Comparison of ENCODE assay signal across 34 cellular contexts in the genomic region with DNA sequence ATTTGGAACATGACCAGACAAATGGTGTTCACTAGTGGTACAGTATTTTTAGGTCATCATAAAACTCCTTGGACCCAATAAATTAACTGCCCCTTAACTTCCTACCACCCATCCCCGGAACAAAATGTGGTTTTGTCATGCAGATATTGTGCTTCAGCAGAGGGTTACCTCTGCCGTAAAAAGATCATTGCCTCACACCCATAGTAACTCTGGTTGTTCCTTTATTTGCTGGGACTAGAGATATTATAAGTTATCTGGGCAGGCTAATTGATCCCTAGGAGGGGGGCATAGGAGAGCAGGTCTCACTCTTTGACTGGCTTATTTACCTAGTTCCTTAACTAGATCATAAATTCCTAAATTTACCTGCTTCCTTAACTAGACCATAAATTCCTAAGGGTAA.
"Had no signal": no experiment of that assay in that cellular context is flagged by ENCODE, and none has a peak within 500 bp of the region (broad histone marks: within the 10 kb centered on the region; RNA-seq: fewer than 3 reads in every experiment).

No MANE protein-coding gene starts in this region.

- H3K4me3 ChIP-seq: adrenal gland, body of pancreas, breast epithelium had no signal

- DNase-seq: activated B cell treated with CpG ODN at 0.5 μM for 24 hours; activated CD4-positive, alpha-beta memory T cell treated with anti-CD3 and anti-CD28 coated beads for 36 hours; activated CD4-positive, alpha-beta T cell treated with anti-CD3 and anti-CD28 coated beads for 4 hours; activated CD4-positive, alpha-beta T cell treated with anti-CD3 and anti-CD28 coated beads, Interleukin-2, amount 10 ng/mL, durations not matched to agents 24 days and 14 days; activated CD4-positive, alpha-beta T cell treated with anti-CD3 and anti-CD28 coated beads, Interleukin-2, amount 50 U/mL, for 1 hour; activated CD4-positive, alpha-beta T cell treated with anti-CD3 and anti-CD28 coated beads, Interleukin-2, amount 50 U/mL, for 4 hours; activated CD4-positive, CD25-positive, alpha-beta regulatory T cell treated with anti-CD3 and anti-CD28 coated beads, Interleukin-2, amount 50 U/mL, for 72 hours; activated CD8-positive, alpha-beta memory T cell treated with anti-CD3 and anti-CD28 coated beads, Interleukin-2, amount 50 U/mL, for 4 hours; activated CD8-positive, alpha-beta T cell treated with anti-CD3 and anti-CD28 coated beads for 36 hours; activated effector memory CD4-positive, alpha-beta T cell treated with anti-CD3 and anti-CD28 coated beads, Interleukin-2, amount 50 U/mL, for 16 hours; activated gamma-delta T cell treated with Interleukin-2 at 50 U/mL for 16 hours; activated naive CD4-positive, alpha-beta T cell; activated naive CD4-positive, alpha-beta T cell treated with anti-CD3 and anti-CD28 coated beads for 36 hours; activated naive CD4-positive, alpha-beta T cell treated with anti-CD3 and anti-CD28 coated beads, Interleukin-2, amount 50 U/mL, for 16 hours; activated naive CD8-positive, alpha-beta T cell treated with anti-CD3 and anti-CD28 coated beads for 36 hours; activated T-cell treated with anti-CD3 and anti-CD28 coated beads for 4 hours; activated T-cell treated with anti-CD3 and anti-CD28 coated beads, Interleukin-2, amount 50 U/mL, for 1 hour; activated T-cell treated with anti-CD3 and anti-CD28 coated beads, Interleukin-2, amount 50 U/mL, for 4 hours; activated T-cell treated with anti-CD3 and anti-CD28 coated beads, Interleukin-2, amount 50 U/mL, for 72 hours; adrenal gland; amniotic stem cell; aorta; body of pancreas; brain microvascular endothelial cell; central memory CD4-positive, alpha-beta T cell; T-helper 1 cell; T-helper 2 cell; T-helper 9 cell had no signal

- H3K9me3 ChIP-seq: adrenal gland, body of pancreas had no signal

- H3K4me1 ChIP-seq: adrenal gland, body of pancreas, breast epithelium had no signal

- H3K27ac ChIP-seq: adrenal gland, body of pancreas, brain microvascular endothelial cell, breast epithelium, VCaP had no signal

- ATAC-seq: activated CD8-positive, alpha-beta T cell treated with anti-CD3 and anti-CD28 coated beads for 36 hours; activated naive CD4-positive, alpha-beta T cell treated with anti-CD3 and anti-CD28 coated beads, Interleukin-2, amount 50 U/mL, for 72 hours; activated T-cell treated with anti-CD3 and anti-CD28 coated beads, Interleukin-2, amount 50 U/mL, for 4 hours; activated T-cell treated with anti-CD3 and anti-CD28 coated beads, Interleukin-2, amount 50 U/mL, for 72 hours; activated T-helper 17 cell treated with anti-CD3 and anti-CD28 coated beads, Interleukin-2, amount 50 U/mL, for 72 hours; body of pancreas had no signal

- FAIRE-seq: astrocyte, TTC549 had no signal

- H3K27me3 ChIP-seq: adrenal gland, body of pancreas, brain microvascular endothelial cell, breast epithelium had no signal

- H3K36me3 ChIP-seq: adrenal gland, brain microvascular endothelial cell, breast epithelium had no signal
